8 cellular contexts compared by ENCODE assay signal in genomic region chr14:35534884-35535793, GRCh38. TPM values are rescaled to one million over a fixed set of nuclear protein-coding genes. Genes with fewer than 3 reads are reported as not detected.
DNase-seq lines count a peak whose midpoint lies in the region; ATAC-seq and TF ChIP-seq lines count a peak whose summit lies in the region.

No MANE protein-coding gene starts in this region.

- TF ChIP-seq CTCF in retinal pigment epithelial cell (conservative IDR thresholded peaks at IDR 0.05; ENCODE audit: low read depth, low read length): no peak

- peaks cover 0 to 15% (median 12%) of the 10 kb centered on the region in 11 experiments; a peak in 16 of 22 replicates for H3K9me3 ChIP-seq in BLaER1 treated with 17β-estradiol and CSF1 and Interleukin-3, amounts not matched to agents 10 nM and 100 nM (replicated peaks in 1 of 11)

- H3K27me3 ChIP-seq in BLaER1 treated with 17β-estradiol and CSF1 and Interleukin-3, amounts not matched to agents 10 nM and 100 nM: peaks cover 54 to 64% (median 60%) of the 10 kb centered on the region in 11 experiments

- H3K4me2 ChIP-seq in BLaER1 treated with 17β-estradiol and CSF1 and Interleukin-3, amounts not matched to agents 10 nM and 100 nM: peak overlapping the region; percentile 91 to 100 (median 99)

- H3K4me1 ChIP-seq in BLaER1 treated with 17β-estradiol and CSF1 and Interleukin-3, amounts not matched to agents 10 nM and 100 nM: peaks cover 13 to 30% (median 24%) of the 10 kb centered on the region in 10 experiments

- H3K9ac ChIP-seq in BLaER1 treated with 17β-estradiol and CSF1 and Interleukin-3, amounts not matched to agents 10 nM and 100 nM: no peak overlapping the region

- H3K4me3 ChIP-seq in BLaER1 treated with 17β-estradiol and CSF1 and Interleukin-3, amounts not matched to agents 10 nM and 100 nM: peak overlapping the region; percentile 58 to 80 (median 68)
- peak overlapping the region; percentile 46 for H3K4me3 ChIP-seq in retinal pigment epithelial cell (ENCODE audit: low read length)

- H3K27ac ChIP-seq in BLaER1 treated with 17β-estradiol and CSF1 and Interleukin-3, amounts not matched to agents 10 nM and 100 nM: no peak overlapping the region

- ATAC-seq in GM19324 (IDR thresholded peaks at IDR 0.05; ENCODE audit: low FRiP score, unreplicated experiment): peak; percentile 53
- peak; percentile 66 for ATAC-seq in HG03521 (IDR thresholded peaks at IDR 0.05; ENCODE audit: unreplicated experiment)
- peak; percentile 96 for ATAC-seq in left ventricle myocardium superior
- ATAC-seq in HG02970 (IDR thresholded peaks at IDR 0.05; ENCODE audit: low FRiP score, unreplicated experiment): no peak

- peaks cover 0 to 31% (median 7%) of the 10 kb centered on the region in 11 experiments; a peak in 12 of 22 replicates for H4K20me1 ChIP-seq in BLaER1 treated with 17β-estradiol and CSF1 and Interleukin-3, amounts not matched to agents 10 nM and 100 nM

- DNase-seq in T follicular helper cell (ENCODE audit: low read depth) (peak; percentile 40), amniotic epithelial cell (ENCODE audit: low read depth) (peak; percentile 54), left ventricle myocardium superior (peak; percentile 75), retinal pigment epithelial cell (ENCODE audit: low read depth) (peak; percentile 25)

- H3K36me3 ChIP-seq in BLaER1 treated with 17β-estradiol and CSF1 and Interleukin-3, amounts not matched to agents 10 nM and 100 nM: no peaks in the 10 kb centered on the region

- intact Hi-C loops in left ventricle myocardium superior (cut with micrococcal nuclease): no loop called here

RNA-seq across cellular contexts. Expression of gene INSM2, which starts 1.2 kb away (rescaled TPM):
- total RNA-seq in left ventricle myocardium superior: not detected

Comparison
In these comparisons a context has a peak if more than half of its experiments do, and no peak if none do; other contexts are left out.
1. DNase-seq: peak in every context shown above with its lines; median percentile 75 in left ventricle myocardium superior; 54 in amniotic epithelial cell; 40 in T follicular helper cell; 25 in retinal pigment epithelial cell.